ENCODE assay signal across 18 cellular contexts in genomic region chr20:61659652-61660346, GRCh38.
DNase-seq lines count a peak whose midpoint lies in the region; ATAC-seq and TF ChIP-seq lines count a peak whose summit lies in the region.
"Had no signal": no experiment of that assay in that cellular context is flagged by ENCODE, and none has a peak within 500 bp of the region (broad histone marks: within the 10 kb centered on the region; RNA-seq: fewer than 3 reads in every experiment).

No MANE protein-coding gene starts in this region.

- ATAC-seq in Right ventricle myocardium inferior (peak; percentile 20), RWPE2 (ENCODE audit: low read depth) (peak; percentile 3; the same call in 1 of the 3 replicates), HG03469 (IDR thresholded peaks at IDR 0.05; ENCODE audit: unreplicated experiment) (no peak)
- ATAC-seq: HepG2 had no signal

- intact Hi-C loops in Right ventricle myocardium inferior (cut with DNase I) (no loop called here), posterior vena cava (cut with DNase I) (no loop called here)

- TF ChIP-seq CTCF in right atrium auricular region (IDR thresholded peaks at IDR 0.05) (no peak), RWPE2 (IDR thresholded peaks at IDR 0.05; ENCODE audit: poor library complexity, severe bottlenecking) (no peak), neural crest cell (conservative IDR thresholded peaks at IDR 0.05) (no peak), progenitor cell of endocrine pancreas (IDR thresholded peaks at IDR 0.05; ENCODE audit: unreplicated experiment) (no peak)

- DNase-seq in Right ventricle myocardium inferior (ENCODE audit: missing footprints) (peak; percentile 70), right atrium auricular region (ENCODE audit: low spot score) (no peak), NCI-H1105 (lab: John Stamatoyannopoulos, UW) (peak; percentile 54), RWPE2 (ENCODE audit: low spot score) (peak; percentile 81), neural crest cell (ENCODE audit: low read depth, low spot score) (peak; percentile 13), progenitor cell of endocrine pancreas (ENCODE audit: low spot score, unreplicated experiment) (no peak), posterior vena cava (ENCODE audit: low spot score) (no peak)
- DNase-seq: 8988T; CD8-positive, alpha-beta memory T cell; DMS79 treated with DMSO at 0.1 percent for 48 hours; KG1; NCI-H2081; NCI-H2171 treated with DMSO at 0.1 percent for 48 hours; NCI-H510A; NCI-H774; OCI-M1 had no signal

- H3K9me3 ChIP-seq in right atrium auricular region (no peaks in the 10 kb centered on the region), RWPE2 (ENCODE audit: severe bottlenecking) (no peaks in the 10 kb centered on the region)

- H3K9me3 Mint-ChIP-seq in neural crest cell = no peaks in the 10 kb centered on the region
- no peaks in the 10 kb centered on the region for H3K9me3 Mint-ChIP-seq in progenitor cell of endocrine pancreas (ENCODE audit: low read depth)

- H3K36me3 Mint-ChIP-seq in neural crest cell (ENCODE audit: low read depth) (no peaks in the 10 kb centered on the region), progenitor cell of endocrine pancreas (ENCODE audit: insufficient read depth) (no peaks in the 10 kb centered on the region)
- H3K36me3 Mint-ChIP-seq: CD8-positive, alpha-beta memory T cell had no signal

- no peak overlapping the region for H3K4me3 ChIP-seq in right atrium auricular region
- H3K4me3 ChIP-seq in RWPE2 (ENCODE audit: severe bottlenecking) = no peak overlapping the region

- H3K27me3 ChIP-seq in right atrium auricular region (no peaks in the 10 kb centered on the region), RWPE2 (ENCODE audit: insufficient read depth, poor library complexity, severe bottlenecking) (no peaks in the 10 kb centered on the region)

- H3K4me1 ChIP-seq in right atrium auricular region (no peaks in the 10 kb centered on the region), RWPE2 (ENCODE audit: insufficient read depth, poor library complexity, severe bottlenecking) (no peaks in the 10 kb centered on the region)

- H3K27me3 Mint-ChIP-seq in neural crest cell (ENCODE audit: low read depth) (no peaks in the 10 kb centered on the region), progenitor cell of endocrine pancreas (peaks cover 8% of the 10 kb centered on the region)

- H3K4me3 Mint-ChIP-seq in neural crest cell (no peak overlapping the region), progenitor cell of endocrine pancreas (ENCODE audit: low read depth) (no peak overlapping the region)
- H3K4me3 Mint-ChIP-seq: CD8-positive, alpha-beta memory T cell had no signal

- no peaks in the 10 kb centered on the region for H3K36me3 ChIP-seq in right atrium auricular region
- no peaks in the 10 kb centered on the region for H3K36me3 ChIP-seq in RWPE2 (ENCODE audit: low read depth)

- peaks cover 19% of the 10 kb centered on the region for H3K4me1 Mint-ChIP-seq in neural crest cell
- H3K4me1 Mint-ChIP-seq in progenitor cell of endocrine pancreas (ENCODE audit: low read depth) = no peaks in the 10 kb centered on the region
- H3K4me1 Mint-ChIP-seq: CD8-positive, alpha-beta memory T cell had no signal

- H3K27ac Mint-ChIP-seq in neural crest cell (ENCODE audit: unreplicated experiment) (no peak overlapping the region), progenitor cell of endocrine pancreas (no peak overlapping the region)
- H3K27ac Mint-ChIP-seq: CD8-positive, alpha-beta memory T cell had no signal

- H3K27ac ChIP-seq in right atrium auricular region = no peak overlapping the region
- no peak overlapping the region for H3K27ac ChIP-seq in RWPE2 (ENCODE audit: poor library complexity, severe bottlenecking)

Comparison
In these comparisons a context has a peak if more than half of its experiments do, and no peak if none do; other contexts are left out.
1. DNase-seq: peak in Right ventricle myocardium inferior (single experiment), NCI-H1105 (single experiment), RWPE2 (single experiment) and neural crest cell (single experiment); none in right atrium auricular region (single experiment), progenitor cell of endocrine pancreas (single experiment) and posterior vena cava (single experiment).